In genomic region chr14:77260199-77260598, GRCh38 we compare ENCODE assay signal across 20 cellular contexts. TPM values are rescaled to one million over a fixed set of nuclear protein-coding genes. Genes with fewer than 3 reads are reported as not detected.
DNase-seq lines count a peak whose midpoint lies in the region; ATAC-seq, FAIRE-seq and TF ChIP-seq lines count a peak whose summit lies in the region.
"Had no signal": no experiment of that assay in that cellular context is flagged by ENCODE, and none has a peak within 500 bp of the region (broad histone marks: within the 10 kb centered on the region; RNA-seq: fewer than 3 reads in every experiment).

No MANE protein-coding gene starts in this region.

- peaks cover 14% of the 10 kb centered on the region for H3K27me3 Mint-ChIP-seq in GM23338 (ENCODE audit: insufficient read depth, low read depth, poor library complexity)

- H3K14ac ChIP-seq in neuronal stem cell (ENCODE audit: low read length) = no peak overlapping the region

- H2BK5ac ChIP-seq in neuronal stem cell (ENCODE audit: low read length) = no peak overlapping the region

- FAIRE-seq in kidney (lab: Jason Lieb, UNC) = no peak
- FAIRE-seq: D721Med, GM12878, H1 had no signal

- no peaks in the 10 kb centered on the region for H3K4me1 ChIP-seq in GM23338 (ENCODE audit: insufficient read depth)
- H3K4me1 ChIP-seq in kidney (ENCODE audit: control insufficient read depth in 1 of 2, insufficient read depth in 1 of 2, low read depth in 1 of 2, low read length in 2 of 2) = no peaks in the 10 kb centered on the region
- no peaks in the 10 kb centered on the region for H3K4me1 ChIP-seq in neuronal stem cell (ENCODE audit: control insufficient read depth in 2 of 2, insufficient read depth in 1 of 2, low read depth in 1 of 2, low read length in 2 of 2)

- intact Hi-C loops in kidney (cut with DNase I) = no loop called here

- H3K18ac ChIP-seq in neuronal stem cell (ENCODE audit: low read length) = peak overlapping the region; percentile 80

- H2AFZ ChIP-seq in GM23338 (0 out of 2 replicates have a peak overlapping the region, but pooled peaks have one; percentile 18), neuronal stem cell (ENCODE audit: low read length) (no peak overlapping the region)

- no peaks in the 10 kb centered on the region for H3K27me3 ChIP-seq in GM23338 (ENCODE audit: insufficient read depth)
- H3K27me3 ChIP-seq in neuronal stem cell (ENCODE audit: control insufficient read depth in 3 of 3, insufficient read depth in 3 of 3, low read depth in 1 of 3, low read length in 3 of 3) = peaks cover 0 to 61% (median 0%) of the 10 kb centered on the region in 3 experiments

- H3K4me1 Mint-ChIP-seq in GM23338 = peaks cover 2% of the 10 kb centered on the region; the same call in 2 of the 3 replicates
- H3K4me1 Mint-ChIP-seq: CD8-positive, alpha-beta memory T cell had no signal

- H4K8ac ChIP-seq in neuronal stem cell (ENCODE audit: low read depth, low read length) = no peak overlapping the region

- H3K79me2 ChIP-seq in GM23338 (replicated peaks; ENCODE audit: insufficient read depth) = no peaks in the 10 kb centered on the region

- H3K79me1 ChIP-seq in neuronal stem cell (ENCODE audit: low read depth, low read length) = peaks cover 2% of the 10 kb centered on the region

- H3K9me3 Mint-ChIP-seq in GM23338 = no peaks in the 10 kb centered on the region
- H3K9me3 Mint-ChIP-seq: CD14-positive monocyte; CD4-positive, alpha-beta T cell; CD8-positive, alpha-beta memory T cell had no signal

- H3K27ac Mint-ChIP-seq in GM23338 = no peak overlapping the region
- H3K27ac Mint-ChIP-seq: CD14-positive monocyte; CD4-positive, alpha-beta T cell; CD8-positive, alpha-beta memory T cell had no signal

- no peak overlapping the region for H3K4ac ChIP-seq in neuronal stem cell (ENCODE audit: low read length)

- H3K36me3 ChIP-seq in GM23338 (ENCODE audit: insufficient read depth) (no peaks in the 10 kb centered on the region), kidney (ENCODE audit: control insufficient read depth in 1 of 2, insufficient read depth in 2 of 2, low read length in 2 of 2) (no peaks in the 10 kb centered on the region), neuronal stem cell (replicated peaks in 1 of 2; ENCODE audit: control insufficient read depth in 2 of 2, insufficient read depth in 2 of 2, low read length in 2 of 2) (no peaks in the 10 kb centered on the region)

- H3K27ac ChIP-seq in GM23338 (ENCODE audit: low read depth) (no peak overlapping the region), kidney (ENCODE audit: low read depth in 2 of 2, low read length in 2 of 2) (no peak overlapping the region), neuronal stem cell (replicated peaks; ENCODE audit: low read length) (no peak overlapping the region)

- no peaks in the 10 kb centered on the region for H3F3A ChIP-seq in GM23338 (replicated peaks; ENCODE audit: low read depth)

- no peak overlapping the region for H2BK12ac ChIP-seq in neuronal stem cell (ENCODE audit: low read length)

- H3K4me3 ChIP-seq in GM23338 = no peak overlapping the region
- H3K4me3 ChIP-seq in kidney (ENCODE audit: low read length in 2 of 2) = no peak overlapping the region
- H3K4me3 ChIP-seq in neuronal stem cell (ENCODE audit: low read length in 2 of 2) = no peak overlapping the region
- H3K4me3 ChIP-seq: GM12878 had no signal

- no peak overlapping the region for H2AK5ac ChIP-seq in neuronal stem cell (ENCODE audit: low read depth, low read length)

- no peaks in the 10 kb centered on the region for H3K9me2 ChIP-seq in GM23338 (ENCODE audit: insufficient read depth)

- no peak overlapping the region for H3K4me3 Mint-ChIP-seq in GM23338
- H3K4me3 Mint-ChIP-seq: CD14-positive monocyte; CD4-positive, alpha-beta T cell; CD8-positive, alpha-beta memory T cell had no signal

- H3K4me2 ChIP-seq in GM23338 = no peak overlapping the region
- H3K4me2 ChIP-seq in neuronal stem cell (ENCODE audit: insufficient read depth, low read length, poor library complexity, severe bottlenecking) = no peak overlapping the region

- ATAC-seq in GM23338 (no peak), HG03460 (IDR thresholded peaks at IDR 0.05; ENCODE audit: unreplicated experiment) (no peak), GM18861 (IDR thresholded peaks at IDR 0.05; ENCODE audit: unreplicated experiment) (no peak), GM19023 (IDR thresholded peaks at IDR 0.05; ENCODE audit: unreplicated experiment) (no peak)
- ATAC-seq: GM12878 had no signal

- peak overlapping the region; percentile 25 for H3K23ac ChIP-seq in neuronal stem cell (ENCODE audit: low read depth, low read length, poor library complexity)

- H4K20me1 ChIP-seq in GM23338 (replicated peaks; ENCODE audit: insufficient read depth) = no peaks in the 10 kb centered on the region

- H3K9me3 ChIP-seq in kidney (ENCODE audit: control insufficient read depth in 1 of 2, low read length in 2 of 2) (no peaks in the 10 kb centered on the region), neuronal stem cell (replicated peaks in 1 of 2; ENCODE audit: control insufficient read depth in 2 of 2, insufficient read depth in 1 of 2, low read depth in 1 of 2, low read length in 2 of 2) (no peaks in the 10 kb centered on the region)

- no peak overlapping the region for H2BK120ac ChIP-seq in neuronal stem cell (ENCODE audit: low read depth, low read length)

- no peak for DNase-seq in GM23338 (ENCODE audit: low spot score)
- peak; percentile 56 for DNase-seq in kidney
- no peak for DNase-seq in neuronal stem cell (ENCODE audit: low spot score)
- DNase-seq: CD4-positive, alpha-beta T cell; CD8-positive, alpha-beta memory T cell; DMS 273 treated with DMSO at 0.1 percent for 48 hours; DMS79; EL; GDM1; H7; HCEC 1CT had no signal

- H2BK15ac ChIP-seq in neuronal stem cell (ENCODE audit: low read length) = no peak overlapping the region

- no peak for TF ChIP-seq CTCF in GM23338 (conservative IDR thresholded peaks at IDR 0.05; ENCODE audit: low read depth in 2 of 2)
- no peak for TF ChIP-seq CTCF in kidney (IDR thresholded peaks at IDR 0.05; ENCODE audit: borderline replicate concordance, extremely low read depth, insufficient read depth)

- WGBS in neuronal stem cell (ENCODE audit: extremely low coverage in 2 of 2, insufficient read length in 2 of 2, insufficient replicate concordance in 1 of 2), 2 donors = no CpG with 5 or more reads among the region's 11 CpGs

- no peak overlapping the region for H3K9ac ChIP-seq in kidney (ENCODE audit: low read length in 2 of 2)
- no peak overlapping the region for H3K9ac ChIP-seq in neuronal stem cell (ENCODE audit: low read depth, low read length, poor library complexity)

- no peaks in the 10 kb centered on the region for H3K36me3 Mint-ChIP-seq in GM23338 (ENCODE audit: low read depth)
- H3K36me3 Mint-ChIP-seq: CD14-positive monocyte; CD8-positive, alpha-beta memory T cell had no signal

- no peak overlapping the region for H4K91ac ChIP-seq in neuronal stem cell (ENCODE audit: low read depth, low read length, poor library complexity)

TF ChIP-seq in GM23338, 12 proteins besides CTCF, POLR2A, EP300 and RAD21:
- TF ChIP-seq ZNF114 (CRISPR knock-in tag; IDR thresholded peaks at IDR 0.05) (no peak), ETS1 (IDR thresholded peaks at IDR 0.05) (no peak), EZH2 (IDR thresholded peaks at IDR 0.05; ENCODE audit: low read depth, unreplicated experiment) (no peak)

RNA-seq across cellular contexts. Expression of gene NGB, which starts 10.8 kb away (rescaled TPM):
- total RNA-seq in GM23338 (2014; rRNA removed; shearing (Covaris generic)) = 0.27 and 1.0 TPM in 2 replicates
- polyA plus RNA-seq in GM23338 (2016; fragmentation: Nextera tagmentation; extraction: Ambion mirVana) (0.10 and 0.21 TPM in 2 replicates), kidney (ENCODE audit: insufficient read depth, low read depth, low replicate concordance) (not detected)
- total RNA-seq in kidney = not detected
- polyA plus RNA-seq in neuronal stem cell (2013, experiment 1 of 2) = not detected
- not detected for polyA plus RNA-seq in neuronal stem cell (2013, experiment 2 of 2)
- total RNA-seq: A172; A673; CD4-positive, alpha-beta T cell; CD8-positive, alpha-beta memory T cell; GM12878 had no signal
- polyA plus RNA-seq: CD14-positive monocyte; CD8-positive, alpha-beta memory T cell had no signal
